In the genomic region with DNA sequence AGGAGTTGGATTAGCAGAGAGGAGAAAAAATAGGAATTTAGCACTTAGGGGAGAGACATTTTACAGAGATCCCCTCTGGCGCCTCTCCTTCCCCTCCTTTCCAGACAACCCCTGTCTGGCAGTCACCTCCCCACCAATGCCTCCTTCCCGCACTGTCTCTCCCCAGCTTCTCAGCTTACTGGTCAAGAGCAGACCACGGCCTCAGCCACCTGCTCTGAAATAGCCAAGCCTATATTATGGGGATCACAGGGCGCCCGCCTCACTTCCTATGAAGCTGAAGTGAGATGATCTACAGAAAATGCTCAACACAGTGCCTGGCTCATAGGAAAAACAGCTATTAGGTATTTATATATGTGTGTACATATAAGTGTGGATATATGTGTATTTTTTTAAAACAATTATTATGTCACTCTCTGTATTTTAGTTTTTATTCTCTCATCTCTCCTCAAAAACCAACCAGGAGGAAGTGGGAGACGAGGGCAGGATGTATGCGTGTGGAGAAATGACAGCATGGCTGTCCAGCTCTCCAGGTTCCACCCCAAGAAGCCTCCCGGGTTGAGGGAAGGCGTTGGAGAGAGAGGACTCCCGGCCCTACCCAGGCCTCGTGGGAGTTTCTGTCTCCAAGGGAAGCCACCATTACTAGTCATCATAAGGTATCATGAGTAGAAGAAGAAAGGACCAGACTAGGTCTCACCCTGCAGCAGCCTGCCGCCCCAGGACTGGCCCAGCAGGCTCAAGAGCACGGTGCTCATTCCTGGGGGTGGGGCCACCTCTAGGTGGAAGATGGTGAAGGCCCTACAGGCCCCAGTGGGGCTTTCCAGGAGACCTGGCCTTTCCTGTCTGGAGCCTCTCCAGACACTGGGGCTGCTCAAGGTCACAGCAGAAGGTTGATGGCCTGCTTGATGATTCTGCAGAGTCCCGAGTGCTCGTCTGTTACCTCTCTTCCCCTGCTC, we compare ENCODE assay signal across 11 cellular contexts. TPM values are rescaled to one million over a fixed set of nuclear protein-coding genes. Genes with fewer than 3 reads are reported as not detected.
DNase-seq lines count a peak whose midpoint lies in the region; ATAC-seq and TF ChIP-seq lines count a peak whose summit lies in the region.
"Had no signal": no experiment of that assay in that cellular context is flagged by ENCODE, and none has a peak within 500 bp of the region (broad histone marks: within the 10 kb centered on the region; RNA-seq: fewer than 3 reads in every experiment).

No MANE protein-coding gene starts in this region.

- H3K9me3 ChIP-seq in left lung, result no peaks in the 10 kb centered on the region
- no peaks in the 10 kb centered on the region for H3K9me3 ChIP-seq in stomach
- H3K9me3 ChIP-seq: ascending aorta had no signal

- H3K27ac ChIP-seq in left lung, result no peak overlapping the region
- peak overlapping the region; percentile 31 to 88 (median 85) for H3K27ac ChIP-seq in stomach
- H3K27ac ChIP-seq: ascending aorta had no signal

- H3K27me3 Mint-ChIP-seq in activated T-cell treated with anti-CD3 and anti-CD28 coated beads, Interleukin-2, amount 50 U/mL, for 72 hours (ENCODE audit: low read depth), result no peaks in the 10 kb centered on the region
- no peaks in the 10 kb centered on the region for H3K27me3 Mint-ChIP-seq in activated T-cell treated with anti-CD3 and anti-CD28 coated beads, Interleukin-2, amount 50 U/mL, for 4 hours (ENCODE audit: low read depth)
- H3K27me3 Mint-ChIP-seq in activated B cell treated with CpG ODN at 0.5 μM for 24 hours, result no peaks in the 10 kb centered on the region

- no peak for TF ChIP-seq CTCF in activated B cell treated with CpG ODN at 0.5 μM for 24 hours (IDR thresholded peaks at IDR 0.05)
- no peak for TF ChIP-seq CTCF in left lung (IDR thresholded peaks at IDR 0.05)
- no peak for TF ChIP-seq CTCF in stomach (IDR thresholded peaks at IDR 0.05)

- peak overlapping the region; percentile 60 for H3K27ac Mint-ChIP-seq in activated T-cell treated with anti-CD3 and anti-CD28 coated beads, Interleukin-2, amount 50 U/mL, for 72 hours
- peak overlapping the region; percentile 85 for H3K27ac Mint-ChIP-seq in activated B cell treated with CpG ODN at 0.5 μM for 24 hours

- ATAC-seq in activated T-cell treated with anti-CD3 and anti-CD28 coated beads, Interleukin-2, amount 50 U/mL, for 72 hours (replicated peaks in 1 of 2), result no peak
- ATAC-seq in activated T-cell treated with anti-CD3 and anti-CD28 coated beads, Interleukin-2, amount 50 U/mL, for 4 hours, result no peak
- ATAC-seq in activated B cell treated with CpG ODN at 0.5 μM for 24 hours (ENCODE audit: low read depth) (no peak), left lung (peak; percentile 44), GM19397 (IDR thresholded peaks at IDR 0.05; ENCODE audit: unreplicated experiment) (no peak)
- ATAC-seq: HCT116 had no signal

- CTCF ChIA-PET in activated B cell treated with CpG ODN at 0.5 μM for 24 hours (lab: Charles Lee), result interaction anchor here (3.2 to 6.6 kb wide), 2 partner anchors 12 to 13 kb away, joined by 20 to 30 read pairs; no protein-coding TSS in a partner anchor

- POLR2A ChIA-PET in activated B cell treated with CpG ODN at 0.5 μM for 24 hours (lab: Charles Lee), result interaction anchor here (0.6 to 15.1 kb wide), 3 partner anchors 18 to 124 kb away, joined by 8 to 291 read pairs (median 14); a partner anchor contains a TSS

- TF ChIP-seq POLR2A in stomach (IDR thresholded peaks at IDR 0.05), result no peak

- H3K4me1 ChIP-seq in left lung (peaks cover 38 to 58% of the 10 kb centered on the region in 2 donors), stomach (peaks cover 70 to 93% (median 82%) of the 10 kb centered on the region in 4 donors)

- no peaks in the 10 kb centered on the region for H3K27me3 ChIP-seq in left lung
- no peaks in the 10 kb centered on the region for H3K27me3 ChIP-seq in stomach
- H3K27me3 ChIP-seq: ascending aorta had no signal

- intact Hi-C loops in activated B cell treated with CpG ODN at 0.5 μM for 24 hours (cut with micrococcal nuclease), result no loop called here
- intact Hi-C loops in left lung (cut with DNase I), result no loop called here
- intact Hi-C loops in stomach (cut with DNase I; ENCODE audit: low total_unique reads), result no loop called here

- no peaks in the 10 kb centered on the region for H3K9me3 Mint-ChIP-seq in activated T-cell treated with anti-CD3 and anti-CD28 coated beads, Interleukin-2, amount 50 U/mL, for 72 hours
- H3K9me3 Mint-ChIP-seq in activated T-cell treated with anti-CD3 and anti-CD28 coated beads, Interleukin-2, amount 50 U/mL, for 4 hours, result no peaks in the 10 kb centered on the region
- H3K9me3 Mint-ChIP-seq in activated B cell treated with CpG ODN at 0.5 μM for 24 hours, result no peaks in the 10 kb centered on the region

- H3K4me3 Mint-ChIP-seq in activated T-cell treated with anti-CD3 and anti-CD28 coated beads, Interleukin-2, amount 50 U/mL, for 72 hours, result no peak overlapping the region
- no peak overlapping the region for H3K4me3 Mint-ChIP-seq in activated T-cell treated with anti-CD3 and anti-CD28 coated beads, Interleukin-2, amount 50 U/mL, for 4 hours
- no peak overlapping the region for H3K4me3 Mint-ChIP-seq in activated B cell treated with CpG ODN at 0.5 μM for 24 hours

- H3K36me3 ChIP-seq in left lung (peaks cover 0 to 55% of the 10 kb centered on the region in 2 donors), stomach (peaks cover 37 to 57% (median 56%) of the 10 kb centered on the region in 4 donors)

- DNase-seq in activated T-cell treated with anti-CD3 and anti-CD28 coated beads, Interleukin-2, amount 50 U/mL, for 72 hours, result no peak
- DNase-seq in activated T-cell treated with anti-CD3 and anti-CD28 coated beads, Interleukin-2, amount 50 U/mL, for 4 hours, result no peak
- DNase-seq in activated B cell treated with CpG ODN at 0.5 μM for 24 hours (no peak), left lung (peak; percentile 63 to 73), stomach (peak; percentile 46), NCI-H2029 treated with DMSO at 0.1 percent for 48 hours (lab: John Stamatoyannopoulos, UW) (no peak), HT-29 (ENCODE audit: low spot score) (no peak)
- DNase-seq: SIG-M5 had no signal

- WGBS in stomach, 5 donors, result 59 to 70% (median 67%) methylated on average over 15 of the region's 15 CpGs

- no peak for TF ChIP-seq EP300 in stomach (IDR thresholded peaks at IDR 0.05)

- H3K4me3 ChIP-seq in left lung (no peak overlapping the region), stomach (no peak overlapping the region)
- H3K4me3 ChIP-seq: ascending aorta had no signal

- H3K4me1 Mint-ChIP-seq in activated T-cell treated with anti-CD3 and anti-CD28 coated beads, Interleukin-2, amount 50 U/mL, for 72 hours (ENCODE audit: low read depth), result peaks cover 34% of the 10 kb centered on the region
- H3K4me1 Mint-ChIP-seq in activated T-cell treated with anti-CD3 and anti-CD28 coated beads, Interleukin-2, amount 50 U/mL, for 4 hours (ENCODE audit: low read depth), result peaks cover 33% of the 10 kb centered on the region
- peaks cover 46% of the 10 kb centered on the region for H3K4me1 Mint-ChIP-seq in activated B cell treated with CpG ODN at 0.5 μM for 24 hours

- H3K36me3 Mint-ChIP-seq in activated T-cell treated with anti-CD3 and anti-CD28 coated beads, Interleukin-2, amount 50 U/mL, for 72 hours (ENCODE audit: insufficient read depth in 2 of 2), result peaks cover 9 to 19% of the 10 kb centered on the region in 2 donors
- H3K36me3 Mint-ChIP-seq in activated T-cell treated with anti-CD3 and anti-CD28 coated beads, Interleukin-2, amount 50 U/mL, for 4 hours (ENCODE audit: insufficient read depth), result peaks cover 19% of the 10 kb centered on the region
- peaks cover 78% of the 10 kb centered on the region for H3K36me3 Mint-ChIP-seq in activated B cell treated with CpG ODN at 0.5 μM for 24 hours (ENCODE audit: low read depth)

RNA-seq across cellular contexts. Expression of a gene that starts 27.2 kb away (rescaled TPM):
- total RNA-seq in activated T-cell treated with anti-CD3 and anti-CD28 coated beads, Interleukin-2, amount 50 U/mL, for 72 hours, result 10 to 100 TPM; 71.8 to 78.0 TPM
- total RNA-seq in activated T-cell treated with anti-CD3 and anti-CD28 coated beads, Interleukin-2, amount 50 U/mL, for 4 hours, result 10 to 100 TPM; 76.3 to 88.2 (median 85.8) TPM
- 81.2 and 88.6 TPM in 2 replicates for total RNA-seq in activated B cell treated with CpG ODN at 0.5 μM for 24 hours
- total RNA-seq in left lung, result 10 to 100 TPM; 11.3 to 13.1 TPM
- total RNA-seq in stomach, result 10 to 100 TPM in 2 of 5 donors, 1 to 10 TPM in 3; 1.2 to 17.7 (median 9.7) TPM
- polyA plus RNA-seq in stomach, result 10 to 100 TPM in 1 of 3 donors, 1 to 10 TPM in 2; 6.3 to 11.0 (median 6.4) TPM
- total RNA-seq in HT-29 (2014; rRNA removed; shearing (Covaris generic)), result 5.9 and 6.2 TPM in 2 replicates

RNA-seq across cellular contexts. Expression of a gene that starts 27.7 kb away (rescaled TPM):
- 1 to 10 TPM; 1.4 to 1.7 TPM for total RNA-seq in activated T-cell treated with anti-CD3 and anti-CD28 coated beads, Interleukin-2, amount 50 U/mL, for 72 hours
- under 1 TPM; 0.25 to 0.63 (median 0.27) TPM for total RNA-seq in activated T-cell treated with anti-CD3 and anti-CD28 coated beads, Interleukin-2, amount 50 U/mL, for 4 hours
- total RNA-seq in activated B cell treated with CpG ODN at 0.5 μM for 24 hours (0.27 and 0.39 TPM in 2 replicates), left lung (not detected), stomach (not detected)
- polyA plus RNA-seq in stomach, result not detected
- total RNA-seq in HT-29 (2014; rRNA removed; shearing (Covaris generic)), result not detected in 2 replicates
- total RNA-seq: ascending aorta had no signal

Comparison
In these comparisons a context has a peak if more than half of its experiments do, and no peak if none do; other contexts are left out.
1. DNase-seq: peak in left lung (2 of 2) and stomach (single experiment); none in activated T-cell treated with anti-CD3 and anti-CD28 coated beads, Interleukin-2, amount 50 U/mL, for 72 hours (0 of 2), activated T-cell treated with anti-CD3 and anti-CD28 coated beads, Interleukin-2, amount 50 U/mL, for 4 hours (single experiment), activated B cell treated with CpG ODN at 0.5 μM for 24 hours (single experiment), NCI-H2029 treated with DMSO at 0.1 percent for 48 hours (single experiment) and HT-29 (single experiment).
2. H3K27ac ChIP-seq: peak in stomach (5 of 5); none in left lung (0 of 2).